28 cellular contexts compared by ENCODE assay signal in the genomic region with DNA sequence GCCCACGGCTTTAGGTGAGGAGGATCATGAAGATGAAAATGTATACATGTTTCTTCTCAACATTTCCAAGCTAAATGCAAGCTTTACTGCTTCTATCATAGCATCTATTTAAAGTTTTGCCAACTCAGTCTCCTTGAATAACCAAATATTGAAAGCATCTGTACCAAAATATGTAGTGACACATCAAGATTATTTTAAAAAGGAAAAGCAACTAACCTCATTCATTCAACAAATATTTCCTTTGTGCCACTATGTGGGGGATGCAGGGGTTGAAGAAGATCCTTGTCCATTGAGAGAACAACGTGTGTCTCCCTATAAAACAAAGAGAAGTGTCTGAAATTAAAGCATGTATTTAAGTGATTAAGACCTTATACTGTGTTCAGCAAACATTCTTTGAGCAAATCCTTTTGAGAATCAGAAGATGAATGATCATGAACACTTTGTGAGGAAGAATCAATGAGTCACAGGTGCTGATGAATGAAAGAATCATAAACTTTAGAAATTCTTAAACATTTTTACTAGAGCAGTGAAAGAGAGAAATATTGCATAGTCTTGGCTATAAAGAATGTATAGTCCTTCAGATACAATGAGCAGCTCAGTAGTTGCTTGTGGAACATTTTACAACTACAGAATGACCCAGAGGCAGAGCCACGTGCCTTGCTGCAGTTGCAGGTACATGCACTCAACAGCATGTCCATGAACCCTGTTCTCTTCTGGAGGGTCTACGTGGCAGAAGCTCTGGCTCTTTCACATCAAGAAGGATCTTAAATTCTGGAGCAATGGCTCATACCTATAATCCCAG. TPM values are rescaled to one million over a fixed set of nuclear protein-coding genes. Genes with fewer than 3 reads are reported as not detected.
DNase-seq lines count a peak whose midpoint lies in the region; ATAC-seq, FAIRE-seq and TF ChIP-seq lines count a peak whose summit lies in the region.
"Had no signal": no experiment of that assay in that cellular context is flagged by ENCODE, and none has a peak within 500 bp of the region (broad histone marks: within the 10 kb centered on the region; RNA-seq: fewer than 3 reads in every experiment).

No MANE protein-coding gene starts in this region.

- peak; percentile 79 for DNase-seq in GM23248
- peak; percentile 46 for DNase-seq in bronchial epithelial cell (ENCODE audit: low read depth)
- peak; percentile 6 for DNase-seq in fibroblast of pulmonary artery (ENCODE audit: low read depth)
- DNase-seq in activated CD8-positive, alpha-beta memory T cell treated with anti-CD3 and anti-CD28 coated beads, Interleukin-2, amount 10 ng/mL, durations not matched to agents 7 days and 5 days, result no peak
- no peak for DNase-seq in GM10266 (ENCODE audit: extremely low spot score)
- DNase-seq: activated CD4-positive, alpha-beta T cell treated with anti-CD3 and anti-CD28 coated beads for 48 hours; activated gamma-delta T cell; BE2C; Calu3; dorsolateral prefrontal cortex; heart left ventricle; left ventricle myocardium inferior; midbrain; NCI-H1930; NCI-H345; small intestine; stimulated activated CD4-positive, alpha-beta T cell treated with anti-CD3 and anti-CD28 coated beads, Interleukin-2, amount 100 ng/mL, for 48 hours; stimulated activated naive CD8-positive, alpha-beta T cell treated with anti-CD3 and anti-CD28 coated beads, Interleukin-15, Interleukin-2, amounts not matched to agents 100 U/mL and 50 U/mL, for 24 hours; T-helper 1 cell; tibial artery had no signal

- peak overlapping the region; percentile 95 for H3K27ac ChIP-seq in GM23248
- H3K27ac ChIP-seq: cardiac muscle cell, dorsolateral prefrontal cortex, left ventricle myocardium inferior, tibial artery had no signal

- H3K9ac ChIP-seq in GM23248, result peak overlapping the region; percentile 72

- CTCF ChIA-PET in activated CD8-positive, alpha-beta memory T cell treated with anti-CD3 and anti-CD28 coated beads, Interleukin-2, amount 10 ng/mL, durations not matched to agents 7 days and 5 days (lab: Charles Lee), result interaction anchor here (0.6 kb wide), 1 partner anchor 120 kb away, joined by 6 read pairs; no protein-coding TSS in a partner anchor

- TF ChIP-seq CTCF in bronchial epithelial cell (IDR thresholded peaks at IDR 0.05; ENCODE audit: insufficient read depth, low read length, severe bottlenecking), result no peak
- TF ChIP-seq CTCF in fibroblast of pulmonary artery (IDR thresholded peaks at IDR 0.05; ENCODE audit: low read length, missing control alignments), result no peak
- no peak for TF ChIP-seq CTCF in GM10266 (IDR thresholded peaks at IDR 0.05; ENCODE audit: control insufficient read depth, insufficient read depth, low read depth, missing control alignments)

- peak overlapping the region; percentile 80 for H3K4me2 ChIP-seq in GM23248 (ENCODE audit: unreplicated experiment)

- no peak overlapping the region for H2AFZ ChIP-seq in GM23248

- ATAC-seq in HG03159 (IDR thresholded peaks at IDR 0.05; ENCODE audit: unreplicated experiment) (no peak), GM18498 (IDR thresholded peaks at IDR 0.05; ENCODE audit: unreplicated experiment) (no peak)
- no peak for ATAC-seq in activated CD8-positive, alpha-beta memory T cell treated with anti-CD3 and anti-CD28 coated beads, Interleukin-2, amount 10 ng/mL, durations not matched to agents 7 days and 5 days
- ATAC-seq: heart left ventricle; stimulated activated naive CD8-positive, alpha-beta T cell treated with anti-CD3 and anti-CD28 coated beads, Interleukin-15, Interleukin-2, amounts not matched to agents 100 U/mL and 50 U/mL, for 24 hours had no signal

- H3K27ac Mint-ChIP-seq in activated CD8-positive, alpha-beta memory T cell treated with anti-CD3 and anti-CD28 coated beads, Interleukin-2, amount 10 ng/mL, durations not matched to agents 7 days and 5 days, result no peak overlapping the region
- H3K27ac Mint-ChIP-seq: progenitor cell of endocrine pancreas had no signal

- H3K27me3 ChIP-seq in GM23248 (replicated peaks; ENCODE audit: insufficient read depth) (no peaks in the 10 kb centered on the region), bronchial epithelial cell (ENCODE audit: control insufficient read depth, insufficient read depth, low read length) (no peaks in the 10 kb centered on the region)
- H3K27me3 ChIP-seq: BE2C, cardiac muscle cell, dorsolateral prefrontal cortex, heart left ventricle, tibial artery had no signal

- no peaks in the 10 kb centered on the region for H3K9me2 ChIP-seq in GM23248 (ENCODE audit: insufficient read depth)

- FAIRE-seq in bronchial epithelial cell (lab: Jason Lieb, UNC), result no peak
- FAIRE-seq: HTR-8/SVneo, small intestine had no signal

- 29% methylated on average over 4 of the region's 4 CpGs for WGBS in GM23248 (ENCODE audit: low coverage in 1 of 2, low lambda C conversion rate in 2 of 2, missing lambda C conversion rate in 2 of 2), 2 experiments

- H3K4me1 Mint-ChIP-seq in activated CD8-positive, alpha-beta memory T cell treated with anti-CD3 and anti-CD28 coated beads, Interleukin-2, amount 10 ng/mL, durations not matched to agents 7 days and 5 days, result no peaks in the 10 kb centered on the region

- H3K4me3 ChIP-seq in GM23248 (peak overlapping the region; percentile 50), bronchial epithelial cell (ENCODE audit: low read depth, low read length) (no peak overlapping the region), fibroblast of pulmonary artery (replicated peaks; ENCODE audit: low read depth, low read length) (no peak overlapping the region)
- H3K4me3 ChIP-seq: cardiac muscle cell, dorsolateral prefrontal cortex, heart left ventricle, left ventricle myocardium inferior, tibial artery had no signal

- H3K36me3 Mint-ChIP-seq in activated CD8-positive, alpha-beta memory T cell treated with anti-CD3 and anti-CD28 coated beads, Interleukin-2, amount 10 ng/mL, durations not matched to agents 7 days and 5 days, result no peaks in the 10 kb centered on the region

- H3K27me3 Mint-ChIP-seq in activated CD8-positive, alpha-beta memory T cell treated with anti-CD3 and anti-CD28 coated beads, Interleukin-2, amount 10 ng/mL, durations not matched to agents 7 days and 5 days, result no peaks in the 10 kb centered on the region
- H3K27me3 Mint-ChIP-seq: progenitor cell of endocrine pancreas had no signal

- H3K9me3 ChIP-seq in GM23248 (ENCODE audit: low read depth), result no peaks in the 10 kb centered on the region
- H3K9me3 ChIP-seq: BE2C, tibial artery had no signal

- no peak overlapping the region for H3K4me3 Mint-ChIP-seq in activated CD8-positive, alpha-beta memory T cell treated with anti-CD3 and anti-CD28 coated beads, Interleukin-2, amount 10 ng/mL, durations not matched to agents 7 days and 5 days

- in situ Hi-C loops in GM23248 (cut with MboI), result no loop called here

- no peaks in the 10 kb centered on the region for H3K36me3 ChIP-seq in GM23248 (ENCODE audit: low read depth)
- no peaks in the 10 kb centered on the region for H3K36me3 ChIP-seq in bronchial epithelial cell (ENCODE audit: control insufficient read depth, insufficient read depth, low read length)
- H3K36me3 ChIP-seq: BE2C, cardiac muscle cell, heart left ventricle, left ventricle myocardium inferior, tibial artery had no signal

- H3K79me2 ChIP-seq in GM23248 (ENCODE audit: insufficient read depth), result no peaks in the 10 kb centered on the region

- no peaks in the 10 kb centered on the region for H3K9me3 Mint-ChIP-seq in activated CD8-positive, alpha-beta memory T cell treated with anti-CD3 and anti-CD28 coated beads, Interleukin-2, amount 10 ng/mL, durations not matched to agents 7 days and 5 days (ENCODE audit: low read depth)

- H3K4me1 ChIP-seq in GM23248 (ENCODE audit: insufficient read depth), result peaks cover 72% of the 10 kb centered on the region
- H3K4me1 ChIP-seq: BE2C, left ventricle myocardium inferior, tibial artery had no signal

- H4K20me1 ChIP-seq in GM23248 (ENCODE audit: insufficient read depth), result no peaks in the 10 kb centered on the region

- peaks cover 45% of the 10 kb centered on the region for H3F3A ChIP-seq in GM23248 (ENCODE audit: insufficient read depth)

RNA-seq across cellular contexts. Expression of a gene that starts 13.9 kb away (rescaled TPM):
- not detected in 2 replicates for total RNA-seq in GM23248 (2014; rRNA removed; shearing (Covaris generic))
- not detected in 2 replicates for polyA plus RNA-seq in GM23248 (2016; fragmentation: Nextera tagmentation; extraction: Ambion mirVana)
- not detected in 2 replicates for total RNA-seq in bronchial epithelial cell
- not detected for total RNA-seq in activated CD8-positive, alpha-beta memory T cell treated with anti-CD3 and anti-CD28 coated beads, Interleukin-2, amount 10 ng/mL, durations not matched to agents 7 days and 5 days
- total RNA-seq: Calu3, cardiac muscle cell, epithelial cell of proximal tubule, heart left ventricle, left ventricle myocardium inferior, progenitor cell of endocrine pancreas had no signal
- polyA plus RNA-seq: adipose tissue, cardiac muscle cell, heart left ventricle, neural cell, small intestine had no signal

RNA-seq across cellular contexts. Expression of a gene that starts 20.5 kb away (rescaled TPM):
- total RNA-seq in GM23248 (2014; rRNA removed; shearing (Covaris generic)), result not detected in 2 replicates
- polyA plus RNA-seq in GM23248 (2016; fragmentation: Nextera tagmentation; extraction: Ambion mirVana), result not detected in 2 replicates
- not detected in 2 replicates for total RNA-seq in bronchial epithelial cell
- total RNA-seq in activated CD8-positive, alpha-beta memory T cell treated with anti-CD3 and anti-CD28 coated beads, Interleukin-2, amount 10 ng/mL, durations not matched to agents 7 days and 5 days, result not detected
- total RNA-seq: Calu3, cardiac muscle cell, epithelial cell of proximal tubule, heart left ventricle, left ventricle myocardium inferior, progenitor cell of endocrine pancreas had no signal
- polyA plus RNA-seq: adipose tissue, cardiac muscle cell, heart left ventricle, neural cell, small intestine had no signal

RNA-seq across cellular contexts. Expression of a gene that starts 48.5 kb away (rescaled TPM):
- total RNA-seq in GM23248 (2014; rRNA removed; shearing (Covaris generic)), result not detected in 2 replicates
- polyA plus RNA-seq in GM23248 (2016; fragmentation: Nextera tagmentation; extraction: Ambion mirVana), result 0.80 and 0.83 TPM in 2 replicates
- 19.0 and 51.5 TPM in 2 replicates for total RNA-seq in bronchial epithelial cell
- 1 to 10 TPM in 1 of 2 experiments, under 1 TPM in 1; 0.47 to 1.6 TPM for total RNA-seq in activated CD8-positive, alpha-beta memory T cell treated with anti-CD3 and anti-CD28 coated beads, Interleukin-2, amount 10 ng/mL, durations not matched to agents 7 days and 5 days
- total RNA-seq: left ventricle myocardium inferior had no signal
- polyA plus RNA-seq: neural cell had no signal

Comparison
In these comparisons a context has a peak if more than half of its experiments do, and no peak if none do; other contexts are left out.
1. DNase-seq: peak in GM23248 (single experiment), bronchial epithelial cell (single experiment) and fibroblast of pulmonary artery (single experiment); none in activated CD8-positive, alpha-beta memory T cell treated with anti-CD3 and anti-CD28 coated beads, Interleukin-2, amount 10 ng/mL, durations not matched to agents 7 days and 5 days (single experiment) and GM10266 (single experiment).